Comparison of ENCODE assay signal across 1 cellular context in genomic region chr15:29788433-29789034, GRCh38.
TF ChIP-seq lines count a peak whose summit lies in the region.

No MANE protein-coding gene starts in this region.

TF ChIP-seq in SK-N-SH treated with all-trans-retinoic acid at 6 μM for 48 hours, 23 proteins besides CTCF, POLR2A, EP300 and RAD21 (continued from another document):
- TF ChIP-seq, protein P1, sequence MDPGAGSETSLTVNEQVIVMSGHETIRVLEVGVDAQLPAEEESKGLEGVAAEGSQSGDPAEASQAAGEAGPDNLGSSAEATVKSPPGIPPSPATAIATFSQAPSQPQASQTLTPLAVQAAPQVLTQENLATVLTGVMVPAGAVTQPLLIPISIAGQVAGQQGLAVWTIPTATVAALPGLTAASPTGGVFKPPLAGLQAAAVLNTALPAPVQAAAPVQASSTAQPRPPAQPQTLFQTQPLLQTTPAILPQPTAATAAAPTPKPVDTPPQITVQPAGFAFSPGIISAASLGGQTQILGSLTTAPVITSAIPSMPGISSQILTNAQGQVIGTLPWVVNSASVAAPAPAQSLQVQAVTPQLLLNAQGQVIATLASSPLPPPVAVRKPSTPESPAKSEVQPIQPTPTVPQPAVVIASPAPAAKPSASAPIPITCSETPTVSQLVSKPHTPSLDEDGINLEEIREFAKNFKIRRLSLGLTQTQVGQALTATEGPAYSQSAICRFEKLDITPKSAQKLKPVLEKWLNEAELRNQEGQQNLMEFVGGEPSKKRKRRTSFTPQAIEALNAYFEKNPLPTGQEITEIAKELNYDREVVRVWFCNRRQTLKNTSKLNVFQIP (CRISPR knock-in tag; IDR thresholded peaks at IDR 0.05; ENCODE audit: borderline replicate concordance, low read depth): no peak
- TF ChIP-seq, protein P2, sequence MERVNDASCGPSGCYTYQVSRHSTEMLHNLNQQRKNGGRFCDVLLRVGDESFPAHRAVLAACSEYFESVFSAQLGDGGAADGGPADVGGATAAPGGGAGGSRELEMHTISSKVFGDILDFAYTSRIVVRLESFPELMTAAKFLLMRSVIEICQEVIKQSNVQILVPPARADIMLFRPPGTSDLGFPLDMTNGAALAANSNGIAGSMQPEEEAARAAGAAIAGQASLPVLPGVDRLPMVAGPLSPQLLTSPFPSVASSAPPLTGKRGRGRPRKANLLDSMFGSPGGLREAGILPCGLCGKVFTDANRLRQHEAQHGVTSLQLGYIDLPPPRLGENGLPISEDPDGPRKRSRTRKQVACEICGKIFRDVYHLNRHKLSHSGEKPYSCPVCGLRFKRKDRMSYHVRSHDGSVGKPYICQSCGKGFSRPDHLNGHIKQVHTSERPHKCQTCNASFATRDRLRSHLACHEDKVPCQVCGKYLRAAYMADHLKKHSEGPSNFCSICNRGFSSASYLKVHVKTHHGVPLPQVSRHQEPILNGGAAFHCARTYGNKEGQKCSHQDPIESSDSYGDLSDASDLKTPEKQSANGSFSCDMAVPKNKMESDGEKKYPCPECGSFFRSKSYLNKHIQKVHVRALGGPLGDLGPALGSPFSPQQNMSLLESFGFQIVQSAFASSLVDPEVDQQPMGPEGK (CRISPR knock-in tag; IDR thresholded peaks at IDR 0.05; ENCODE audit: borderline replicate concordance): no peak
- TF ChIP-seq RARB (CRISPR knock-in tag; IDR thresholded peaks at IDR 0.05): no peak
- TF ChIP-seq TCF4 (CRISPR knock-in tag; IDR thresholded peaks at IDR 0.05; ENCODE audit: borderline replicate concordance): no peak
- TF ChIP-seq SNAI2 (CRISPR knock-in tag; IDR thresholded peaks at IDR 0.05): no peak
